ENCODE assay signal across 5 cellular contexts in the genomic region with DNA sequence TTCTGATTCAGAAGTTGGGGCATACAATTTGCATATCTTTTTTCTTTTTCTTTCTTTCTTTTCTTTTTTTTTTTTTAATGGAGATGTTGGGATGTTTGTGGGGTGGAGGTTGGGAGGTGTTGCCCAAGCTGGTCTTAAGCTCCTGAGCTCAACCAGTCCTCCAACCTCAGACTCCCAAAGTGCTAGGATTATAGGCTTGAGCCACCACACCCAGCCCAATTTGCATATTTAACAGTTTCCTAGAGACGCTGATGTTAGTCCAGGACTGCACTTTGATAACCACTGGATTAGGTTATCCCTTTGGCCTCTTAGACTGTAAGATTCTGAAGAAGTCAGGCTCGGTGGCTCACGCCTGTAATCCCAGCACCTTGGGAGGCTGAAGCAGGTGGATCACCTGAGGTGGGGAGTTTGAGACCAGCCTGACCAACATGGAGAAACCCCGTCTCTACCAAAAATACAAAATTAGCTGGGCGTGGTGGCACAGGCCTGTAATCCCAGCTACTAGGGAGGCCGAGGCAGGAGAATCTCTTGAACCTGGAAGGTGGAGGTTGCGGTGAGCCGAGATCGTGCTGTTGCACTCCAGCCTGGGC. TPM values are rescaled to one million over a fixed set of nuclear protein-coding genes. Genes with fewer than 3 reads are reported as not detected.
"Had no signal": no experiment of that assay in that cellular context is flagged by ENCODE, and none has a peak within 500 bp of the region (broad histone marks: within the 10 kb centered on the region; RNA-seq: fewer than 3 reads in every experiment).

No MANE protein-coding gene starts in this region.

RNA-seq across cellular contexts. Expression of a gene that starts 30.0 kb away (rescaled TPM):
- total RNA-seq: body of pancreas, dermis microvascular lymphatic vessel endothelial cell, mononuclear cell, pulmonary artery endothelial cell, SK-MEL-5 had no signal
